Comparison of ENCODE assay signal across 1 cellular context in the genomic region with DNA sequence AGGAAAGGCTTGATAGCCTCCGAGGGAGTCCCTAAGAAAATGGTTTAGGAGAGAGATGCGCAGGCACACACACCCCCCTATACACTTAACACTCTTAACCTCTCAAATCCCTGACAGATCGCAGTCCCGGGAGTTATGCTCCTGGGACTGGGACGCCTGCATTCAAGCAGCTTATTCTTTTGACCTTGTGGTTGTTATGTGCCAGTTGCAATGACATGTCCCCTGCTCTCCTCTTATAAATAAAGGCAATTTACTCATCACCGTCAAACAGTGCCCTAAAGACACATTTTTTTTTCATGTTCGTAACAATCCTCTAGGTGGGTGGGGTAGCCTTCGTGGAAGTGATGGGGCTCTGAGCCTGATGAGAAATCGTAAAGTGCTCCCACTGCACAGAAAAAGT.
TF ChIP-seq lines count a peak whose summit lies in the region.

No MANE protein-coding gene starts in this region.

TF ChIP-seq in neural cell, 6 proteins besides CTCF, POLR2A, EP300 and RAD21 (continued from another document):
- no peak for TF ChIP-seq REST (IDR thresholded peaks at IDR 0.05; ENCODE audit: borderline replicate concordance)
- TF ChIP-seq TAF1 (IDR thresholded peaks at IDR 0.05; ENCODE audit: low read depth): no peak
- peak; percentile 63 for TF ChIP-seq POLR2AphosphoS5 (IDR thresholded peaks at IDR 0.05)
